ENCODE assay signal across 23 cellular contexts in the genomic region with DNA sequence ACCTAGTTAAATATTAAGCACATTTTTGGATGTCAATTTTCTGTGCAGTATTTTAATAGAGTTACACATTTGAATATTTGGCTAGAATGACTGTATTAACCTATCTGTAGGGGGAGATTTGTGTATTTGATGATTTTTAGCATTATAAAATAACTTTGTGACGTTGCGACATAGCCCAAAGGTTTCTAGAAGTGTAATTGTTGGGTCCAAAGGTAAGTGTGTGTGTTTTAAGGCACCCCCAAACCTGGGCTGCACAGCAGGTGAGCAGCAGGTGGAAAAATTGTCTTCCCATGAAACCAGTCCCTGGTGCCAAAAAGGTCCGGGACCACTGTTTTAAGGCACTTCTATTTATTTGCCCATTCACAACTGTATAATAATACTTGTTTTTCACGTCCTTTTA. TPM values are rescaled to one million over a fixed set of nuclear protein-coding genes. Genes with fewer than 3 reads are reported as not detected.
"Had no signal": no experiment of that assay in that cellular context is flagged by ENCODE, and none has a peak within 500 bp of the region (broad histone marks: within the 10 kb centered on the region; RNA-seq: fewer than 3 reads in every experiment).

No MANE protein-coding gene starts in this region.

- H3K4me3 ChIP-seq: SJSA1, SK-N-MC had no signal

- H3K27ac ChIP-seq: SJSA1, SK-N-MC had no signal

- DNase-seq: Karpas-422, KG1, MM.1S, NCI-H1092 treated with DMSO at 0.1 percent for 48 hours, NCI-H1436, NCI-H187, NCI-H2029, NCI-H2081 treated with DMSO at 0.1 percent for 48 hours, NCI-H2171, NCI-H226, NCI-H446, NCI-H510A, NCI-H524 treated with DMSO at 0.1 percent for 48 hours, NCI-H69, NCI-H774, Right ventricle myocardium superior, RPMI8226, SIG-M5 had no signal

- H3K9me3 ChIP-seq: SJSA1 had no signal

- H3K27me3 ChIP-seq: SJSA1 had no signal

- FAIRE-seq: RCC 7860 had no signal

RNA-seq across cellular contexts. Expression of a gene that starts 22.2 kb away (rescaled TPM):
- total RNA-seq: HT1080, M059J, SJSA1 had no signal
